8 cellular contexts compared by ENCODE assay signal in the genomic region with DNA sequence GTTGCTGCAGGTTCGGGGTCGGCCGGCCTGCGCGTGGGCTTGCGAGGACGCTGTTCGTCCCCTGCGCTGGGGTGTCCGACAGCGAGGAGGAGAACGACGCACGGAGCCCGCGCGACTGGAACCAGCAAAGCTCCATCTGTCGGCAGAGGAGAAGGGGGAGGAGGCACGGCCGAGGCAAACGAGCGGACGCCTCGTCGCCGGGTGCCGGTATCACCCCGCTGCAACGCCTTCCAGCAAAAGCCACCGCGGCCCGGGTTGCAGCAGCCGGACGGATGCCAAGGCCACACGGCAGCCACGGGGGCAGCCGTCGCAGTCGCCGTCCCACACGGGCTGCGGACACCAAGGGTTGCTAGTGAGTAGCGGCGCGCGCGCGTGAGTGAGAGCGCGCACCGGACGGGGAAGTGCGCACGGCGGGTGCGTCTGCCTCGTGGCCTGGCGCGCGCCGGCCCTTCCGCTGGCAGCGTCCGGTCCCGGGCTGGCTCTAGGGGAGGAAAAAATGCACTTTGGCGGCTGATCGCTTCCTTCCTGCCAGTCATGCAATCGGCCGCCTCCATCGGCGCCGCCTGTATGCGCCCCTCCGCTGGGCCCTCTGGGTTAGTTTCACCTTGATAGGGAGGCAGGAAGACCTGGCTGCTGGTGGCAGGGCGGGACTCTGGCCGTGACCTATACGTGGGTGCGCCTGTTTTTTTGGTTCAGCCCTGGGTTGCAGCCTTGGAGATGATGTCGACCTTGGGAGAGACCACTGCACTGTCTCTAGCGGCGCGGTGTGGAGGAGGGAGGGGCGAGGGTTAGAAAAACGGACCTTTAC. TPM values are rescaled to one million over a fixed set of nuclear protein-coding genes. Genes with fewer than 3 reads are reported as not detected.
DNase-seq lines count a peak whose midpoint lies in the region; ATAC-seq and TF ChIP-seq lines count a peak whose summit lies in the region.

No MANE protein-coding gene starts in this region.

- H3K79me2 ChIP-seq in Karpas-422 (ENCODE audit: low read length) (peaks cover 45% of the 10 kb centered on the region), SU-DHL-6 (ENCODE audit: insufficient read depth, low read length) (peaks cover 27% of the 10 kb centered on the region; the same call in 1 of the 2 replicates)

- H3K27me3 ChIP-seq in Karpas-422 (ENCODE audit: low read length) (no peaks in the 10 kb centered on the region), SU-DHL-6 (ENCODE audit: low read length) (no peaks in the 10 kb centered on the region), adipocyte (replicated peaks; ENCODE audit: control insufficient read depth, insufficient read depth, low read length) (no peaks in the 10 kb centered on the region), heart left ventricle (no peaks in the 10 kb centered on the region)

- no peaks in the 10 kb centered on the region for H4K20me1 ChIP-seq in Karpas-422 (ENCODE audit: insufficient read depth, low read depth, low read length)
- no peaks in the 10 kb centered on the region for H4K20me1 ChIP-seq in SU-DHL-6 (ENCODE audit: low read depth, low read length)

- H3K27me3 Mint-ChIP-seq in type B pancreatic cell = peaks cover 25% of the 10 kb centered on the region

- peak; percentile 37 for DNase-seq in GF-D8 (lab: John Stamatoyannopoulos, UW)
- peak; percentile 84 for DNase-seq in Karpas-422
- DNase-seq in adipocyte (ENCODE audit: low read depth) = peak; percentile 93
- peak; percentile 82 to 92 (median 87) for DNase-seq in heart left ventricle
- peak; percentile 37 to 96 (median 71) for DNase-seq in posterior cingulate gyrus
- peak; percentile 77 for DNase-seq in type B pancreatic cell (ENCODE audit: extremely low spot score, unreplicated experiment)

- no peaks in the 10 kb centered on the region for H3K9me3 Mint-ChIP-seq in type B pancreatic cell

- TF ChIP-seq POLR2A in heart left ventricle (IDR thresholded peaks at IDR 0.05) = peak in 1 of 2 donors; percentile 35

- peaks cover 19% of the 10 kb centered on the region for H3K4me1 Mint-ChIP-seq in type B pancreatic cell (ENCODE audit: unreplicated experiment)

- peak overlapping the region; percentile 96 for H3K4me3 Mint-ChIP-seq in type B pancreatic cell

- H3K9me2 ChIP-seq in Karpas-422 (replicated peaks; ENCODE audit: insufficient read depth, low read length) (no peaks in the 10 kb centered on the region), SU-DHL-6 (replicated peaks; ENCODE audit: insufficient read depth, low read length) (no peaks in the 10 kb centered on the region)

- H3K9me3 ChIP-seq in Karpas-422 (ENCODE audit: low read length) (no peaks in the 10 kb centered on the region), SU-DHL-6 (ENCODE audit: insufficient read depth, low read length) (no peaks in the 10 kb centered on the region), adipocyte (ENCODE audit: control insufficient read depth, low read length) (no peaks in the 10 kb centered on the region), heart left ventricle (no peaks in the 10 kb centered on the region)

- peak overlapping the region; percentile 73 for H3K4me3 ChIP-seq in Karpas-422 (ENCODE audit: low read length)
- H3K4me3 ChIP-seq in SU-DHL-6 (ENCODE audit: insufficient read depth, low read length, poor library complexity, severe bottlenecking) = peak overlapping the region; percentile 79
- H3K4me3 ChIP-seq in adipocyte (ENCODE audit: low read length) = peak overlapping the region; percentile 85
- peak overlapping the region; percentile 53 to 86 (median 72) for H3K4me3 ChIP-seq in heart left ventricle

- no peak for TF ChIP-seq CTCF in SU-DHL-6 (IDR thresholded peaks at IDR 0.05; ENCODE audit: insufficient read depth, low read length, poor library complexity, severe bottlenecking)
- TF ChIP-seq CTCF in heart left ventricle (IDR thresholded peaks at IDR 0.05) = peak in 7 of 12 donors; percentile 7 to 56 (median 42)
- peak; percentile 27 for TF ChIP-seq CTCF in type B pancreatic cell (conservative IDR thresholded peaks at IDR 0.05)

- H3K36me3 Mint-ChIP-seq in type B pancreatic cell = no peaks in the 10 kb centered on the region

- peak overlapping the region; percentile 71; the same call in 1 of the 2 replicates for H2AFZ ChIP-seq in Karpas-422 (ENCODE audit: low read length)
- peak overlapping the region; percentile 86 for H2AFZ ChIP-seq in SU-DHL-6 (ENCODE audit: low read depth, low read length, severe bottlenecking)

- H3K4me2 ChIP-seq in Karpas-422 (ENCODE audit: low read depth, low read length, poor library complexity, severe bottlenecking) = peak overlapping the region; percentile 87
- peak overlapping the region; percentile 95 for H3K4me2 ChIP-seq in SU-DHL-6 (ENCODE audit: low read depth, low read length, poor library complexity, severe bottlenecking)

- H3K9ac ChIP-seq in Karpas-422 (ENCODE audit: low read length) = peak overlapping the region; percentile 75
- peak overlapping the region; percentile 73 for H3K9ac ChIP-seq in SU-DHL-6 (ENCODE audit: low read length)
- H3K9ac ChIP-seq in adipocyte (ENCODE audit: low read length) = peak overlapping the region; percentile 87

- peaks cover 13% of the 10 kb centered on the region for H3F3A ChIP-seq in SU-DHL-6 (ENCODE audit: insufficient read depth)

- intact Hi-C loops in heart left ventricle (cut with DNase I) (loop anchor here in 9 of 10 donors (2.0 to 5.0 kb wide), 6 partner anchors 43 to 104 kb away; no protein-coding TSS in a partner anchor), posterior cingulate gyrus (cut with DNase I) (no loop called here)

- ATAC-seq in GM21825 (IDR thresholded peaks at IDR 0.05; ENCODE audit: unreplicated experiment) = peak; percentile 64
- peak; percentile 91 to 99 (median 97) for ATAC-seq in heart left ventricle

- 0 to 1% (median 0%) methylated on average over 55 to 84 of the region's 84 CpGs for WGBS in heart left ventricle, 4 donors

- H3K36me3 ChIP-seq in Karpas-422 (ENCODE audit: insufficient read depth, low read length) (no peaks in the 10 kb centered on the region), SU-DHL-6 (ENCODE audit: low read length) (no peaks in the 10 kb centered on the region), adipocyte (ENCODE audit: control insufficient read depth, insufficient read depth, low read length, severe bottlenecking) (no peaks in the 10 kb centered on the region), heart left ventricle (no peaks in the 10 kb centered on the region)

- H3K4me1 ChIP-seq in Karpas-422 (ENCODE audit: low read length) (peaks cover 61% of the 10 kb centered on the region), adipocyte (ENCODE audit: control insufficient read depth, insufficient read depth, low read length) (peaks cover 31% of the 10 kb centered on the region), heart left ventricle (peaks cover 0 to 51% (median 9%) of the 10 kb centered on the region in 12 donors)

- peak overlapping the region; percentile 83 for H3K27ac Mint-ChIP-seq in type B pancreatic cell

- peak overlapping the region; percentile 95 for H3K27ac ChIP-seq in Karpas-422 (ENCODE audit: low read length)
- peak overlapping the region; percentile 80 for H3K27ac ChIP-seq in SU-DHL-6 (ENCODE audit: low read depth, low read length)
- H3K27ac ChIP-seq in heart left ventricle = peak overlapping the region; percentile 78 to 98 (median 90)

RNA-seq across cellular contexts. Expression of gene STAMBPL1, which starts 0.4 kb away (rescaled TPM):
- total RNA-seq in Karpas-422 (2014; rRNA removed; shearing (Covaris generic); ENCODE audit: low replicate concordance) = 38.5 and 44.8 TPM in 2 replicates
- total RNA-seq in heart left ventricle (1 to 10 TPM; 1.2 to 6.3 (median 3.9) TPM), type B pancreatic cell (ENCODE audit: low replicate concordance) (5.9 and 8.4 TPM in 2 replicates)
- 1 to 10 TPM; 1.0 to 1.2 TPM for polyA plus RNA-seq in heart left ventricle

RNA-seq across cellular contexts. Expression of gene ANKRD22, which starts 28.8 kb away (rescaled TPM):
- not detected in 2 replicates for total RNA-seq in Karpas-422 (2014; rRNA removed; shearing (Covaris generic); ENCODE audit: low replicate concordance)
- 1 to 10 TPM in 1 of 9 donors, under 1 TPM in 1, not detected in 7; 0.52 to 5.9 TPM for total RNA-seq in heart left ventricle
- under 1 TPM in 1 of 2 donors, not detected in 1; 0.12 TPM for polyA plus RNA-seq in heart left ventricle
- 2.9 and 8.4 TPM in 2 replicates for total RNA-seq in type B pancreatic cell (ENCODE audit: low replicate concordance)

Comparison
In these comparisons a context has a peak if more than half of its experiments do, and no peak if none do; other contexts are left out.
1. Peak in every context shown above with its lines: DNase-seq, ATAC-seq, H3K4me3 ChIP-seq and H3K27ac ChIP-seq.
2. DNase-seq: peak in every context shown above with its lines; median percentile 93 in adipocyte; 87 in heart left ventricle; 84 in Karpas-422; 77 in type B pancreatic cell; 71 in posterior cingulate gyrus; 37 in GF-D8.